ENCODE assay signal across 16 cellular contexts in the genomic region with DNA sequence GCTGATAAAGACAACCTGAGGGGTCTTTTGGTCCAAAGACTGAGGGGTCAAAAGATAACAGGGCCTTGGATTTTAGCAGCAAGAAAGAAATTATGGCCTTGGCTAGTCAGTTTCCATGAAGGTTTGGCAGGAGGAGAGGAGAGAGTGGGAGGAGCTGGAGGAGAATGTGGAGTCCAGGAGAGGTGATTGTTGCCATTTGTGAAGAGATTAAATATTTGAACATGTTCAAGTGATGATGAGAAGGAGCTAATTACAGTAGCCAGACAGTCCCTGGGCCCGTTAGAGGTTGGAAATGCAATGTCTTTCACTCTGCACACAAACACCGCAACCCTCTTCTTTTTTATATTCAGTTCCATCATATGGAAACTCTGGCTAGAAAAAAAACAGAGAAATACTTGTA.
A peak's percentile ranks its signal among the peaks of the same experiment; 100 is the strongest.
DNase-seq lines count a peak whose midpoint lies in the region; ATAC-seq and TF ChIP-seq lines count a peak whose summit lies in the region.
"Had no signal": no experiment of that assay in that cellular context is flagged by ENCODE, and none has a peak within 500 bp of the region (broad histone marks: within the 10 kb centered on the region; RNA-seq: fewer than 3 reads in every experiment).

No MANE protein-coding gene starts in this region.

- peaks cover 6% of the 10 kb centered on the region for H3K36me3 Mint-ChIP-seq in activated CD8-positive, alpha-beta T cell treated with anti-CD3 and anti-CD28 coated beads for 36 hours (ENCODE audit: low read depth)
- peaks cover 10% of the 10 kb centered on the region for H3K36me3 Mint-ChIP-seq in activated CD8-positive, alpha-beta T cell treated with anti-CD3 and anti-CD28 coated beads, Interleukin-2, amount 10 ng/mL, durations not matched to agents 7 days and 5 days (ENCODE audit: low read depth)
- peaks cover 0 to 47% (median 10%) of the 10 kb centered on the region in 3 donors for H3K36me3 Mint-ChIP-seq in naive thymus-derived CD8-positive, alpha-beta T cell

- no peaks in the 10 kb centered on the region for H3K27me3 Mint-ChIP-seq in activated CD8-positive, alpha-beta T cell treated with anti-CD3 and anti-CD28 coated beads for 36 hours
- no peaks in the 10 kb centered on the region for H3K27me3 Mint-ChIP-seq in activated CD8-positive, alpha-beta T cell treated with anti-CD3 and anti-CD28 coated beads, Interleukin-2, amount 10 ng/mL, durations not matched to agents 7 days and 5 days (ENCODE audit: low read depth)
- H3K27me3 Mint-ChIP-seq in naive thymus-derived CD8-positive, alpha-beta T cell = no peaks in the 10 kb centered on the region

- no peak for ATAC-seq in activated CD8-positive, alpha-beta T cell treated with anti-CD3 and anti-CD28 coated beads for 36 hours
- no peak for ATAC-seq in activated CD8-positive, alpha-beta T cell treated with anti-CD3 and anti-CD28 coated beads, Interleukin-2, amount 10 ng/mL, durations not matched to agents 7 days and 5 days
- no peak for ATAC-seq in naive thymus-derived CD8-positive, alpha-beta T cell
- ATAC-seq in HG03108 (IDR thresholded peaks at IDR 0.05; ENCODE audit: unreplicated experiment) = no peak
- ATAC-seq: GM12878 had no signal

- peaks cover 26% of the 10 kb centered on the region for H3K4me1 Mint-ChIP-seq in activated CD8-positive, alpha-beta T cell treated with anti-CD3 and anti-CD28 coated beads for 36 hours (ENCODE audit: low read depth)
- peaks cover 8% of the 10 kb centered on the region for H3K4me1 Mint-ChIP-seq in activated CD8-positive, alpha-beta T cell treated with anti-CD3 and anti-CD28 coated beads, Interleukin-2, amount 10 ng/mL, durations not matched to agents 7 days and 5 days (ENCODE audit: low read depth)
- H3K4me1 Mint-ChIP-seq in naive thymus-derived CD8-positive, alpha-beta T cell = peaks cover 18 to 37% (median 24%) of the 10 kb centered on the region in 4 donors
- H3K4me1 Mint-ChIP-seq: H9 had no signal

- H3K27ac ChIP-seq in cingulate gyrus (ENCODE audit: low read depth, low read length) = peak overlapping the region; percentile 3
- H3K27ac ChIP-seq: C4-2B, Peyer's patch had no signal

- CTCF ChIA-PET in activated CD8-positive, alpha-beta T cell treated with anti-CD3 and anti-CD28 coated beads for 36 hours (lab: Charles Lee) = interaction anchor here (1.7 to 2.4 kb wide), 2 partner anchors 14 to 58 kb away, joined by 6 to 11 read pairs; no protein-coding TSS in a partner anchor
- CTCF ChIA-PET in activated CD8-positive, alpha-beta T cell treated with anti-CD3 and anti-CD28 coated beads, Interleukin-2, amount 10 ng/mL, durations not matched to agents 7 days and 5 days (lab: Charles Lee) = interaction anchor here (1.6 to 1.7 kb wide), 2 partner anchors 9 to 14 kb away, joined by 3 to 7 read pairs; no protein-coding TSS in a partner anchor

- H3K9me3 Mint-ChIP-seq in activated CD8-positive, alpha-beta T cell treated with anti-CD3 and anti-CD28 coated beads for 36 hours = no peaks in the 10 kb centered on the region
- no peaks in the 10 kb centered on the region for H3K9me3 Mint-ChIP-seq in activated CD8-positive, alpha-beta T cell treated with anti-CD3 and anti-CD28 coated beads, Interleukin-2, amount 10 ng/mL, durations not matched to agents 7 days and 5 days (ENCODE audit: insufficient read depth)
- no peaks in the 10 kb centered on the region for H3K9me3 Mint-ChIP-seq in naive thymus-derived CD8-positive, alpha-beta T cell
- H3K9me3 Mint-ChIP-seq: H9 had no signal

- DNase-seq in activated CD8-positive, alpha-beta T cell treated with anti-CD3 and anti-CD28 coated beads for 36 hours = no peak
- DNase-seq in activated CD8-positive, alpha-beta T cell treated with anti-CD3 and anti-CD28 coated beads, Interleukin-2, amount 10 ng/mL, durations not matched to agents 7 days and 5 days = no peak
- DNase-seq in NCI-H748 treated with DMSO at 0.1 percent for 48 hours (lab: John Stamatoyannopoulos, UW) (peak; percentile 8), OCI-M2 (lab: John Stamatoyannopoulos, UW; ENCODE audit: unreplicated experiment) (no peak)
- no peak for DNase-seq in naive thymus-derived CD8-positive, alpha-beta T cell
- DNase-seq in activated CD4-positive, alpha-beta T cell treated with anti-CD3 and anti-CD28 coated beads, Interleukin-2, amount 50 U/mL, for 48 hours = no peak
- DNase-seq: Calu3, H9, NCI-H2081, NCI-H524 treated with DMSO at 0.1 percent for 48 hours, Peyer's patch, SHP77 treated with DMSO at 0.1 percent for 48 hours had no signal

- H3K27ac Mint-ChIP-seq in activated CD8-positive, alpha-beta T cell treated with anti-CD3 and anti-CD28 coated beads for 36 hours = peak overlapping the region; percentile 39
- no peak overlapping the region for H3K27ac Mint-ChIP-seq in activated CD8-positive, alpha-beta T cell treated with anti-CD3 and anti-CD28 coated beads, Interleukin-2, amount 10 ng/mL, durations not matched to agents 7 days and 5 days
- H3K27ac Mint-ChIP-seq in naive thymus-derived CD8-positive, alpha-beta T cell = peak overlapping the region; percentile 23 to 85 (median 49)
- H3K27ac Mint-ChIP-seq: H9 had no signal

- no peak for TF ChIP-seq CTCF in activated CD8-positive, alpha-beta T cell treated with anti-CD3 and anti-CD28 coated beads for 36 hours (IDR thresholded peaks at IDR 0.05)

- H3K4me3 Mint-ChIP-seq in activated CD8-positive, alpha-beta T cell treated with anti-CD3 and anti-CD28 coated beads for 36 hours = no peak overlapping the region
- no peak overlapping the region for H3K4me3 Mint-ChIP-seq in activated CD8-positive, alpha-beta T cell treated with anti-CD3 and anti-CD28 coated beads, Interleukin-2, amount 10 ng/mL, durations not matched to agents 7 days and 5 days
- peak overlapping the region in 1 of 10 donors; percentile 1 for H3K4me3 Mint-ChIP-seq in naive thymus-derived CD8-positive, alpha-beta T cell
- H3K4me3 Mint-ChIP-seq: H9 had no signal

- intact Hi-C loops in activated CD8-positive, alpha-beta T cell treated with anti-CD3 and anti-CD28 coated beads for 36 hours (cut with micrococcal nuclease) = no loop called here

- POLR2A ChIA-PET in activated CD8-positive, alpha-beta T cell treated with anti-CD3 and anti-CD28 coated beads for 36 hours (lab: Charles Lee) = no interaction called here
- POLR2A ChIA-PET in activated CD8-positive, alpha-beta T cell treated with anti-CD3 and anti-CD28 coated beads, Interleukin-2, amount 10 ng/mL, durations not matched to agents 7 days and 5 days (lab: Charles Lee) = no interaction called here
- POLR2A ChIA-PET in naive thymus-derived CD8-positive, alpha-beta T cell (lab: Charles Lee) = no interaction called here
